Comparison of ENCODE assay signal across 17 cellular contexts in the genomic region with DNA sequence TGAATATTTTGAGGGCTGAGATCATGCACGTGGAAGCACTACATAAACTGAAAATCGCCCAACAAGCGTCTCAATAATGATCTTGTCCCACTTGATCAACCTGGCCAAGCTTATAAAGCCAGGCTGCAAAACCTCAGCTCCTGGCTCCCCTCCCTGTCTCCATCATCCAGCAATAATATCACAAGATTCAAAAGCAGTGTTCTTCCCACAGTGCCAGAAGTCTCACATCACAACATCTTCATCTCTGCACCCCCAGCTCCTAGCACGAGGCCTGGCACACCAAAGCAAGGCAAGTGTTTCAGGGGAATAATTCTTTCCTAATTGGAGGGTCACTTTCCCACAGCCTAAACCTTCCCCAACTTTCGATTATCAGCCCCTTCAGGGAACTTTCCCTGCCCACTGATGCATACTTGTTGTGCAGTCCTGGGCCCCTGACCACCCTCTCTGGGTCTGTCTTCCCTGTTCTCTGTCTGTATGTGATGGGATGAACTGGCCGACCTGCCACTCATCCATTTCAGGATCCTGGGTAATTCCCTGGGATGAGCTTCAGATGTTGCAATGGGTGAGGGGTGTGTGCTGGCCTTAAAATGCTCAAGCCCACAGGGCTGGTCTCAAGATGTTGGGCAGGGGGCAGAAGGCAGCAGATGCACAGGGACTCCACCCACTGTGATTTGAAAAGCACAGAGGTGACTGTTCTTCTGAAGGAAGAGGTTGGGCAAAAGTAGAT.
A peak's percentile ranks its signal among the peaks of the same experiment; 100 is the strongest.
DNase-seq lines count a peak whose midpoint lies in the region; ATAC-seq lines count a peak whose summit lies in the region.
"Had no signal": no experiment of that assay in that cellular context is flagged by ENCODE, and none has a peak within 500 bp of the region (broad histone marks: within the 10 kb centered on the region; RNA-seq: fewer than 3 reads in every experiment).

No MANE protein-coding gene starts in this region.

- no peaks in the 10 kb centered on the region for H3K36me3 Mint-ChIP-seq in activated CD8-positive, alpha-beta memory T cell treated with anti-CD3 and anti-CD28 coated beads, Interleukin-2, amount 10 ng/mL, durations not matched to agents 7 days and 5 days
- peaks cover 6% of the 10 kb centered on the region for H3K36me3 Mint-ChIP-seq in stimulated activated effector memory CD8-positive, alpha-beta T cell treated with anti-CD3 and anti-CD28 coated beads, Interleukin-12 subunit alpha, Interleukin-12 subunit beta, amount 100 ng/mL, for 72 hours

- no peak for ATAC-seq in activated CD8-positive, alpha-beta memory T cell treated with anti-CD3 and anti-CD28 coated beads, Interleukin-2, amount 10 ng/mL, durations not matched to agents 7 days and 5 days
- ATAC-seq in stimulated activated effector memory CD8-positive, alpha-beta T cell treated with anti-CD3 and anti-CD28 coated beads, Interleukin-12 subunit alpha, Interleukin-12 subunit beta, amount 100 ng/mL, for 72 hours: no peak
- ATAC-seq in stimulated activated naive CD8-positive, alpha-beta T cell treated with anti-CD3 and anti-CD28 coated beads, Interleukin-15, amount 100 ng/mL, for 72 hours: no peak
- no peak for ATAC-seq in HG03378 (IDR thresholded peaks at IDR 0.05; ENCODE audit: unreplicated experiment)
- no peak for ATAC-seq in GM21717 (IDR thresholded peaks at IDR 0.05; ENCODE audit: unreplicated experiment)
- ATAC-seq: GM23338, K562 had no signal

- H3K4me1 Mint-ChIP-seq in activated CD8-positive, alpha-beta memory T cell treated with anti-CD3 and anti-CD28 coated beads, Interleukin-2, amount 10 ng/mL, durations not matched to agents 7 days and 5 days: peaks cover 13% of the 10 kb centered on the region
- peaks cover 46% of the 10 kb centered on the region for H3K4me1 Mint-ChIP-seq in stimulated activated effector memory CD8-positive, alpha-beta T cell treated with anti-CD3 and anti-CD28 coated beads, Interleukin-12 subunit alpha, Interleukin-12 subunit beta, amount 100 ng/mL, for 72 hours
- peaks cover 14% of the 10 kb centered on the region for H3K4me1 Mint-ChIP-seq in stimulated activated naive CD8-positive, alpha-beta T cell treated with anti-CD3 and anti-CD28 coated beads, Interleukin-15, amount 100 ng/mL, for 72 hours

- DNase-seq in ELF-1 (ENCODE audit: low read depth, low spot score) (peak; percentile 0), islet precursor cell (peak; percentile 29)
- peak; percentile 34 for DNase-seq in activated CD8-positive, alpha-beta memory T cell treated with anti-CD3 and anti-CD28 coated beads, Interleukin-2, amount 10 ng/mL, durations not matched to agents 7 days and 5 days
- DNase-seq in stimulated activated effector memory CD8-positive, alpha-beta T cell treated with anti-CD3 and anti-CD28 coated beads, Interleukin-12 subunit alpha, Interleukin-12 subunit beta, amount 100 ng/mL, for 72 hours (ENCODE audit: low spot score in 2 of 2): no peak
- no peak for DNase-seq in stimulated activated naive CD8-positive, alpha-beta T cell treated with anti-CD3 and anti-CD28 coated beads, Interleukin-15, amount 100 ng/mL, for 72 hours
- DNase-seq: ACHN; CD4-positive, alpha-beta T cell; DMS79; GDM1; NCI-H1694; NCI-H2107; NK-92 treated with Interleukin-12 subunit alpha and Interleukin-12 subunit beta, amount 100 ng/mL, for 24 hours; OCI-M1 had no signal

- no peak overlapping the region for H3K4me3 Mint-ChIP-seq in activated CD8-positive, alpha-beta memory T cell treated with anti-CD3 and anti-CD28 coated beads, Interleukin-2, amount 10 ng/mL, durations not matched to agents 7 days and 5 days
- no peak overlapping the region for H3K4me3 Mint-ChIP-seq in stimulated activated effector memory CD8-positive, alpha-beta T cell treated with anti-CD3 and anti-CD28 coated beads, Interleukin-12 subunit alpha, Interleukin-12 subunit beta, amount 100 ng/mL, for 72 hours
- no peak overlapping the region for H3K4me3 Mint-ChIP-seq in stimulated activated naive CD8-positive, alpha-beta T cell treated with anti-CD3 and anti-CD28 coated beads, Interleukin-15, amount 100 ng/mL, for 72 hours
- H3K4me3 Mint-ChIP-seq: CD4-positive, alpha-beta T cell; GM23338 had no signal

- CTCF ChIA-PET in activated CD8-positive, alpha-beta memory T cell treated with anti-CD3 and anti-CD28 coated beads, Interleukin-2, amount 10 ng/mL, durations not matched to agents 7 days and 5 days (lab: Charles Lee): no interaction called here

- H3K27ac Mint-ChIP-seq in activated CD8-positive, alpha-beta memory T cell treated with anti-CD3 and anti-CD28 coated beads, Interleukin-2, amount 10 ng/mL, durations not matched to agents 7 days and 5 days: no peak overlapping the region
- peak overlapping the region; percentile 44 for H3K27ac Mint-ChIP-seq in stimulated activated effector memory CD8-positive, alpha-beta T cell treated with anti-CD3 and anti-CD28 coated beads, Interleukin-12 subunit alpha, Interleukin-12 subunit beta, amount 100 ng/mL, for 72 hours
- no peak overlapping the region for H3K27ac Mint-ChIP-seq in stimulated activated naive CD8-positive, alpha-beta T cell treated with anti-CD3 and anti-CD28 coated beads, Interleukin-15, amount 100 ng/mL, for 72 hours
- H3K27ac Mint-ChIP-seq: CD4-positive, alpha-beta T cell; GM23338 had no signal

- H3K9me3 Mint-ChIP-seq in activated CD8-positive, alpha-beta memory T cell treated with anti-CD3 and anti-CD28 coated beads, Interleukin-2, amount 10 ng/mL, durations not matched to agents 7 days and 5 days (ENCODE audit: low read depth): no peaks in the 10 kb centered on the region
- no peaks in the 10 kb centered on the region for H3K9me3 Mint-ChIP-seq in stimulated activated effector memory CD8-positive, alpha-beta T cell treated with anti-CD3 and anti-CD28 coated beads, Interleukin-12 subunit alpha, Interleukin-12 subunit beta, amount 100 ng/mL, for 72 hours
- H3K9me3 Mint-ChIP-seq in stimulated activated naive CD8-positive, alpha-beta T cell treated with anti-CD3 and anti-CD28 coated beads, Interleukin-15, amount 100 ng/mL, for 72 hours: no peaks in the 10 kb centered on the region
- H3K9me3 Mint-ChIP-seq: CD4-positive, alpha-beta T cell; GM23338 had no signal

- no peaks in the 10 kb centered on the region for H3K27me3 Mint-ChIP-seq in activated CD8-positive, alpha-beta memory T cell treated with anti-CD3 and anti-CD28 coated beads, Interleukin-2, amount 10 ng/mL, durations not matched to agents 7 days and 5 days
- no peaks in the 10 kb centered on the region for H3K27me3 Mint-ChIP-seq in stimulated activated naive CD8-positive, alpha-beta T cell treated with anti-CD3 and anti-CD28 coated beads, Interleukin-15, amount 100 ng/mL, for 72 hours
- H3K27me3 Mint-ChIP-seq: CD4-positive, alpha-beta T cell had no signal

Comparison
In these comparisons a context has a peak if more than half of its experiments do, and no peak if none do; other contexts are left out.
1. DNase-seq: peak in ELF-1 (single experiment), activated CD8-positive, alpha-beta memory T cell treated with anti-CD3 and anti-CD28 coated beads, Interleukin-2, amount 10 ng/mL, durations not matched to agents 7 days and 5 days (single experiment) and islet precursor cell (single experiment); none in stimulated activated effector memory CD8-positive, alpha-beta T cell treated with anti-CD3 and anti-CD28 coated beads, Interleukin-12 subunit alpha, Interleukin-12 subunit beta, amount 100 ng/mL, for 72 hours (0 of 2) and stimulated activated naive CD8-positive, alpha-beta T cell treated with anti-CD3 and anti-CD28 coated beads, Interleukin-15, amount 100 ng/mL, for 72 hours (0 of 2).